ENCODE assay signal across 26 cellular contexts in the genomic region with DNA sequence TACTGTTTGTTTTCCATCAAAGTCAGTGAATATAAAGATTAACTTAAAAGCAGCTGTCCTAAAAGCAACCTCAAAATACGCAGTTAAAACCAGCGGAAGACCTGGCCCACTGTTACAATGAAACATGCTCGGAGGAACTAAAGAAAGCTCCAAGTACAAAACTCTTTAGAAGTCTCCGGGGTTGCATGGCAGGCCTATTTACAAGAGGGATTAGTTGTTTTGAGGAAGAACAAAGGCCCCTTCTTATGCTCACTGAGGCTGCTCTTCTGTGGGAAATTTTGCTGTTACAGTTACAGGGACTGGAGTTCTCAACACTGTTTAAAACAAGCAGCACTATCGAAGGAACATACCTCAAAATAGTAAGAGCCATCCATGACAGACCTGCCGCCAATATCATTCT.
DNase-seq lines count a peak whose midpoint lies in the region; TF ChIP-seq lines count a peak whose summit lies in the region.
"Had no signal": no experiment of that assay in that cellular context is flagged by ENCODE, and none has a peak within 500 bp of the region (broad histone marks: within the 10 kb centered on the region; RNA-seq: fewer than 3 reads in every experiment).

No MANE protein-coding gene starts in this region.

- no peaks in the 10 kb centered on the region for H3K23me2 ChIP-seq in H9 (ENCODE audit: insufficient read length, low read depth, low read length, poor library complexity, severe bottlenecking)

- no peak overlapping the region for H2BK20ac ChIP-seq in H9 (ENCODE audit: low read depth, low read length, poor library complexity, severe bottlenecking)

- TF ChIP-seq CTCF in H9 (conservative IDR thresholded peaks at IDR 0.05), result no peak
- no peak for TF ChIP-seq CTCF in brain (conservative IDR thresholded peaks at IDR 0.05)

- H3K23ac ChIP-seq in H9 (ENCODE audit: insufficient read length, low read depth, low read length), result no peak overlapping the region

- H3K27me3 Mint-ChIP-seq in H9 (ENCODE audit: low read depth) (no peaks in the 10 kb centered on the region), brain (no peaks in the 10 kb centered on the region)
- H3K27me3 Mint-ChIP-seq: activated CD8-positive, alpha-beta T cell treated with anti-CD3 and anti-CD28 coated beads for 36 hours; CD4-positive, alpha-beta memory T cell; naive B cell had no signal

- no peak overlapping the region for H3T11ph ChIP-seq in H9 (ENCODE audit: low read length)

- no peak overlapping the region for H2AK5ac ChIP-seq in H9 (ENCODE audit: insufficient read length, low read length)

- no peak overlapping the region for H4K5ac ChIP-seq in H9 (ENCODE audit: insufficient read length, low read depth, low read length)

- H3K4me2 ChIP-seq in H9 (ENCODE audit: insufficient read depth, insufficient read length, low read length), result no peak overlapping the region

- H3K79me1 ChIP-seq in H9 (ENCODE audit: insufficient read depth, low read depth, low read length, poor library complexity, severe bottlenecking), result no peaks in the 10 kb centered on the region

- H4K20me1 ChIP-seq in H9 (ENCODE audit: control insufficient read depth, insufficient read depth, insufficient read length), result no peaks in the 10 kb centered on the region

- no peak overlapping the region for H3K27ac ChIP-seq in H9 (ENCODE audit: insufficient read length, low read depth, low read length)
- H3K27ac ChIP-seq: cardiac muscle cell, Peyer's patch, skin epidermis, testis had no signal

- no peak overlapping the region for H2BK5ac ChIP-seq in H9 (ENCODE audit: insufficient read length, low read length)

- H2BK120ac ChIP-seq in H9 (ENCODE audit: low read depth, low read length, poor library complexity, severe bottlenecking), result no peak overlapping the region

- H3K9me3 Mint-ChIP-seq in H9 (peaks cover 0 to 3% of the 10 kb centered on the region in 2 experiments; a peak in 2 of 5 replicates), brain (peaks cover 0 to 6% (median 0%) of the 10 kb centered on the region in 5 experiments)
- H3K9me3 Mint-ChIP-seq: activated CD8-positive, alpha-beta T cell treated with anti-CD3 and anti-CD28 coated beads for 36 hours; activated T-helper 2 cell treated with anti-CD3 and anti-CD28 coated beads, Interferon-gamma antibody, Interleukin-2, Interleukin-4, amounts not matched to agents 10 μg/mL and 5 μg/mL and 100 μg/mL, durations not matched to agents 14 hours and 24 hours and 36 hours; CD4-positive, alpha-beta memory T cell had no signal

- no peaks in the 10 kb centered on the region for H3K27me3 ChIP-seq in H9 (ENCODE audit: insufficient read depth, low read length)
- H3K27me3 ChIP-seq: cardiac muscle cell, Peyer's patch, testis had no signal

- no peak overlapping the region for H4K8ac ChIP-seq in H9 (replicated peaks; ENCODE audit: insufficient read length, low read depth, low read length)

- no peak overlapping the region for H3K9ac ChIP-seq in H9 (ENCODE audit: extremely low read depth, insufficient read length, low read length)

- no peaks in the 10 kb centered on the region for H3K9me3 ChIP-seq in H9 (ENCODE audit: control insufficient read depth, low read depth, low read length)
- H3K9me3 ChIP-seq: Peyer's patch, testis had no signal

- no peak overlapping the region for H2BK12ac ChIP-seq in H9 (ENCODE audit: insufficient read length, low read depth, low read length)

- no peak overlapping the region for H2BK15ac ChIP-seq in H9 (ENCODE audit: low read depth, low read length)

- H3K27ac Mint-ChIP-seq in H9, result peak overlapping the region; percentile 37 to 94 (median 37)
- peak overlapping the region; percentile 7 to 81 (median 62) for H3K27ac Mint-ChIP-seq in brain
- H3K27ac Mint-ChIP-seq: activated CD8-positive, alpha-beta T cell treated with anti-CD3 and anti-CD28 coated beads for 36 hours; activated naive CD4-positive, alpha-beta T cell treated with anti-CD3 and anti-CD28 coated beads, Interleukin-2, amount 50 U/mL, for 72 hours; activated T-helper 2 cell treated with anti-CD3 and anti-CD28 coated beads, Interferon-gamma antibody, Interleukin-2, Interleukin-4, amounts not matched to agents 10 μg/mL and 5 μg/mL and 100 μg/mL, durations not matched to agents 14 hours and 24 hours and 36 hours; CD4-positive, alpha-beta memory T cell; mesothelial cell of epicardium; naive B cell had no signal

- no peaks in the 10 kb centered on the region for H3K79me2 ChIP-seq in H9 (ENCODE audit: insufficient read depth, low read length)

- H3K4me3 Mint-ChIP-seq in H9 (peak overlapping the region in 1 of 2 experiments; percentile 3; a peak in 1 of 5 replicates), brain (peak overlapping the region in 1 of 5 experiments; percentile 16)
- H3K4me3 Mint-ChIP-seq: activated CD8-positive, alpha-beta T cell treated with anti-CD3 and anti-CD28 coated beads for 36 hours; CD4-positive, alpha-beta memory T cell; mesothelial cell of epicardium; naive B cell had no signal

- peaks cover 0 to 11% (median 0%) of the 10 kb centered on the region in 3 experiments; a peak in 2 of 7 replicates for H3K36me3 Mint-ChIP-seq in H9 (ENCODE audit: insufficient read depth in 1 of 3, low read depth in 3 of 3)
- H3K36me3 Mint-ChIP-seq in brain, result no peaks in the 10 kb centered on the region
- H3K36me3 Mint-ChIP-seq: activated naive CD4-positive, alpha-beta T cell treated with anti-CD3 and anti-CD28 coated beads, Interleukin-2, amount 50 U/mL, for 72 hours; CD4-positive, alpha-beta memory T cell; mesothelial cell of epicardium; naive B cell had no signal

- no peak overlapping the region for H3K56ac ChIP-seq in H9 (ENCODE audit: insufficient read length, low read depth, low read length)

- no peak overlapping the region for H2AFZ ChIP-seq in H9 (ENCODE audit: low read length)

- no peaks in the 10 kb centered on the region for H3K4me1 ChIP-seq in H9 (ENCODE audit: insufficient read depth, low read length)
- H3K4me1 ChIP-seq: Peyer's patch, testis had no signal

- H3K14ac ChIP-seq in H9 (ENCODE audit: insufficient read depth, low read length), result no peak overlapping the region

- DNase-seq in H9 (no peak), iPS-NIHi11 (ENCODE audit: low spot score) (peak; percentile 23), pons (ENCODE audit: low spot score) (peak; percentile 42), CD1c-positive myeloid dendritic cell (ENCODE audit: extremely low spot score) (no peak), NCI-H1092 treated with DMSO at 0.1 percent for 48 hours (lab: John Stamatoyannopoulos, UW) (no peak)
- DNase-seq in activated T-cell treated with anti-CD3 and anti-CD28 coated beads, Interleukin-2, amount 50 U/mL, for 48 hours, result no peak
- DNase-seq: activated CD8-positive, alpha-beta memory T cell treated with anti-CD3 and anti-CD28 coated beads, Interleukin-2, amount 50 U/mL, for 48 hours; activated CD8-positive, alpha-beta T cell treated with anti-CD3 and anti-CD28 coated beads for 36 hours; CD4-positive, alpha-beta memory T cell; effector CD8-positive, alpha-beta T cell; Karpas-422; naive B cell; NCI-H1417; NCI-H2081; NCI-H2227 treated with DMSO at 0.1 percent for 48 hours; NCI-H69; Peyer's patch; SHP77; stimulated activated naive CD8-positive, alpha-beta T cell treated with anti-CD3 and anti-CD28 coated beads, Interleukin-15, Interleukin-2, amounts not matched to agents 100 U/mL and 50 U/mL, for 24 hours; testis had no signal

- WGBS in H9 (ENCODE audit: extremely low coverage, insufficient read length, low lambda C conversion rate), result no CpG with 5 or more reads among the region's 6 CpGs

- peaks cover 20% of the 10 kb centered on the region in 2 experiments for H3K4me1 Mint-ChIP-seq in H9
- peaks cover 7% of the 10 kb centered on the region for H3K4me1 Mint-ChIP-seq in brain
- H3K4me1 Mint-ChIP-seq: CD4-positive, alpha-beta memory T cell; mesothelial cell of epicardium; naive B cell had no signal

- no peak overlapping the region for H3K18ac ChIP-seq in H9 (ENCODE audit: insufficient read length, low read depth, low read length)

- H4K91ac ChIP-seq in H9 (ENCODE audit: insufficient read length, low read depth, low read length), result no peak overlapping the region

- no peak overlapping the region for H3K4ac ChIP-seq in H9 (ENCODE audit: low read depth, low read length)

Comparison
In these comparisons a context has a peak if more than half of its experiments do, and no peak if none do; other contexts are left out.
1. DNase-seq: peak in iPS-NIHi11 (single experiment) and pons (single experiment); none in H9 (single experiment), CD1c-positive myeloid dendritic cell (single experiment), activated T-cell treated with anti-CD3 and anti-CD28 coated beads, Interleukin-2, amount 50 U/mL, for 48 hours (0 of 2) and NCI-H1092 treated with DMSO at 0.1 percent for 48 hours (single experiment).